Comparison of ENCODE assay signal across 11 cellular contexts in the genomic region with DNA sequence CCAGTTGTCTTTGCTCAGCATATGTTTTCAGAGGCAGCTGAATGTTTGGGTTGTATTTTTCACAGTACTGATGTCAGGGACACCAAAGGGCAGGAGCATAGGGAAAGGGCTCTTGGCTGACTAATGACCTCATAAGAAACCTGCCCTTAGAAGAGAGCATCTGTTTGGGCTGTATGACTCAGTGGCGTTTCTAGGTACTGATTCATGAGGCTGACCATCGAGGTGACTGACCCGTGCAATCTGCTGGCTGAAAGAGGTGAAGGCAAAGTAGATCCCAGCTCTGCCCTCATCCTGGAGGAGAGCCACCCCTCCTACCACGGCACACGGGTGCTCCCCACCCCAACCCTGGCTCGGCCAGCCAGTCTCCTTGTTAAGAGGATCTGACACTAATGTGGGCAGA. TPM values are rescaled to one million over a fixed set of nuclear protein-coding genes. Genes with fewer than 3 reads are reported as not detected.
A peak's percentile ranks its signal among the peaks of the same experiment; 100 is the strongest.
DNase-seq lines count a peak whose midpoint lies in the region; ATAC-seq and TF ChIP-seq lines count a peak whose summit lies in the region.
"Had no signal": no experiment of that assay in that cellular context is flagged by ENCODE, and none has a peak within 500 bp of the region (broad histone marks: within the 10 kb centered on the region; RNA-seq: fewer than 3 reads in every experiment).

No MANE protein-coding gene starts in this region.

- POLR2A ChIA-PET in HCT116 (lab: Charles Lee) = no interaction called here

- no peak for TF ChIP-seq EP300 in upper lobe of left lung (IDR thresholded peaks at IDR 0.05)

- H3K9me3 ChIP-seq in HCT116 (ENCODE audit: control insufficient read depth in 1 of 2, insufficient read depth in 1 of 2, low read depth in 1 of 2, low read length in 2 of 2) = no peaks in the 10 kb centered on the region
- no peaks in the 10 kb centered on the region for H3K9me3 ChIP-seq in ascending aorta
- no peaks in the 10 kb centered on the region for H3K9me3 ChIP-seq in upper lobe of left lung

- H4K20me1 ChIP-seq in HCT116 (ENCODE audit: insufficient read depth) (no peaks in the 10 kb centered on the region), GM23338 (replicated peaks; ENCODE audit: insufficient read depth) (no peaks in the 10 kb centered on the region; the same call in 1 of the 2 replicates)

- H3K27me3 Mint-ChIP-seq in GM23338 (ENCODE audit: insufficient read depth, low read depth, poor library complexity) = no peaks in the 10 kb centered on the region
- H3K27me3 Mint-ChIP-seq: progenitor cell of endocrine pancreas had no signal

- no peaks in the 10 kb centered on the region for H3F3A ChIP-seq in GM23338 (replicated peaks; ENCODE audit: low read depth)

- H3K79me2 ChIP-seq in HCT116 (ENCODE audit: insufficient read depth, low read length) (no peaks in the 10 kb centered on the region), GM23338 (replicated peaks; ENCODE audit: insufficient read depth) (peaks cover 6% of the 10 kb centered on the region)

- no peaks in the 10 kb centered on the region for H3K36me3 Mint-ChIP-seq in GM23338 (ENCODE audit: low read depth)

- peaks cover 13% of the 10 kb centered on the region for H3K4me1 Mint-ChIP-seq in GM23338

- no peak overlapping the region for H3K27ac Mint-ChIP-seq in GM23338
- H3K27ac Mint-ChIP-seq: progenitor cell of endocrine pancreas had no signal

- peak; percentile 84 for ATAC-seq in HCT116
- ATAC-seq in upper lobe of left lung (ENCODE audit: low FRiP score in 2 of 2) = peak in 1 of 2 donors; percentile 70
- ATAC-seq in GM23338 = no peak

- H3K27ac ChIP-seq in HCT116 (ENCODE audit: low read depth, low read length) (no peak overlapping the region), ascending aorta (peak overlapping the region; percentile 81 to 91), upper lobe of left lung (peak overlapping the region; percentile 24 to 89 (median 50)), GM23338 (ENCODE audit: low read depth) (no peak overlapping the region)

- CTCF ChIA-PET in HCT116 (lab: Charles Lee) = no interaction called here

- H3K4me1 ChIP-seq in HCT116 (ENCODE audit: control insufficient read depth in 1 of 2, insufficient read depth in 2 of 2, low read length in 2 of 2) (peaks cover 0 to 31% of the 10 kb centered on the region in 2 experiments; a peak in 2 of 4 replicates), ascending aorta (peaks cover 14 to 60% of the 10 kb centered on the region in 2 donors), upper lobe of left lung (peaks cover 30 to 62% (median 55%) of the 10 kb centered on the region in 4 donors), GM23338 (ENCODE audit: insufficient read depth) (no peaks in the 10 kb centered on the region; the same call in 1 of the 2 replicates)

- H3K4me3 Mint-ChIP-seq in GM23338 = no peak overlapping the region

- BruUV-seq in HCT116 (replicated peaks; lab: Mats Ljungman, UMichigan) = no TSS peak

- peak overlapping the region; percentile 47 for H3K4me2 ChIP-seq in HCT116 (ENCODE audit: low read length)
- no peak overlapping the region for H3K4me2 ChIP-seq in GM23338

- TF ChIP-seq CTCF in HCT116 (IDR thresholded peaks at IDR 0.05 in 2 of 3, conservative IDR thresholded peaks at IDR 0.05 in 1 of 3; ENCODE audit: borderline replicate concordance in 1 of 3, insufficient read depth in 1 of 3, low read depth in 2 of 3, low read length in 2 of 3) = no peak
- no peak for TF ChIP-seq CTCF in ascending aorta (IDR thresholded peaks at IDR 0.05)
- no peak for TF ChIP-seq CTCF in kidney epithelial cell (IDR thresholded peaks at IDR 0.05; ENCODE audit: insufficient read depth, low read length, poor library complexity, severe bottlenecking)
- no peak for TF ChIP-seq CTCF in upper lobe of left lung (IDR thresholded peaks at IDR 0.05)
- TF ChIP-seq CTCF in GM23338 (conservative IDR thresholded peaks at IDR 0.05; ENCODE audit: low read depth in 2 of 2) = no peak

- no peak for TF ChIP-seq RAD21 in HCT116 (IDR thresholded peaks at IDR 0.05; ENCODE audit: low read depth)

- intact Hi-C loops in HCT116 (cut with micrococcal nuclease) = no loop called here
- intact Hi-C loops in ascending aorta (cut with DNase I) = loop anchor here (5.0 kb wide), 2 partner anchors 32 to 117 kb away; no protein-coding TSS in a partner anchor

- H3K4me3 ChIP-seq in HCT116 (replicated peaks in 1 of 2; ENCODE audit: low read depth in 1 of 2, low read length in 2 of 2) = no peak overlapping the region
- H3K4me3 ChIP-seq in ascending aorta = peak overlapping the region; percentile 25 to 77
- no peak overlapping the region for H3K4me3 ChIP-seq in kidney epithelial cell (ENCODE audit: low read depth, low read length)
- H3K4me3 ChIP-seq in upper lobe of left lung = no peak overlapping the region
- H3K4me3 ChIP-seq in GM23338 = no peak overlapping the region

- no peaks in the 10 kb centered on the region for H3K36me3 ChIP-seq in HCT116 (ENCODE audit: control insufficient read depth in 1 of 2, insufficient read depth in 2 of 2, low read length in 2 of 2)
- peaks cover 46 to 99% of the 10 kb centered on the region in 2 donors for H3K36me3 ChIP-seq in ascending aorta
- no peaks in the 10 kb centered on the region for H3K36me3 ChIP-seq in kidney epithelial cell (ENCODE audit: control insufficient read depth, insufficient read depth, low read length)
- H3K36me3 ChIP-seq in upper lobe of left lung = peaks cover 0 to 32% (median 0%) of the 10 kb centered on the region in 4 donors
- 0 out of 2 replicates have a peak, but pooled peaks cover 5% of the 10 kb centered on the region for H3K36me3 ChIP-seq in GM23338 (ENCODE audit: insufficient read depth)

- H3K27me3 ChIP-seq in HCT116 (ENCODE audit: insufficient read depth, low read length) (no peaks in the 10 kb centered on the region), ascending aorta (no peaks in the 10 kb centered on the region), kidney epithelial cell (ENCODE audit: control insufficient read depth, insufficient read depth, low read length) (no peaks in the 10 kb centered on the region), upper lobe of left lung (no peaks in the 10 kb centered on the region), GM23338 (ENCODE audit: insufficient read depth) (no peaks in the 10 kb centered on the region)

- TF ChIP-seq POLR2A in HCT116 (IDR thresholded peaks at IDR 0.05; ENCODE audit: borderline replicate concordance, extremely low read depth, insufficient read depth, insufficient read length) (no peak), upper lobe of left lung (IDR thresholded peaks at IDR 0.05) (no peak)

- WGBS in upper lobe of left lung, 2 donors = 64 to 68% methylated on average over 4 to 6 of the region's 6 CpGs

- H3K9me3 Mint-ChIP-seq in GM23338 = no peaks in the 10 kb centered on the region

- H2AFZ ChIP-seq in HCT116 (ENCODE audit: low read depth, low read length, poor library complexity, severe bottlenecking) (no peak overlapping the region), GM23338 (no peak overlapping the region)

- DNase-seq in HCT116 (ENCODE audit: low read depth, low spot score) (peak; percentile 47), ascending aorta (ENCODE audit: low spot score in 2 of 2) (peak; percentile 31 to 79), kidney epithelial cell (ENCODE audit: low read depth) (peak; percentile 97), upper lobe of left lung (peak in 1 of 2 donors; percentile 30), mesenteric fat pad (ENCODE audit: low spot score) (no peak), 8988T (no peak), GM23338 (ENCODE audit: low spot score) (no peak)
- DNase-seq: DMS53; NCI-H1417 treated with DMSO at 0.1 percent for 48 hours; NK-92 treated with Interleukin-12 subunit alpha and Interleukin-12 subunit beta, amount 100 ng/mL, for 24 hours had no signal

- H3K9ac ChIP-seq in HCT116 (ENCODE audit: low read length) = peak overlapping the region; percentile 5; the same call in 1 of the 2 replicates

- H3K9me2 ChIP-seq in HCT116 (ENCODE audit: insufficient read depth) = no peaks in the 10 kb centered on the region
- no peaks in the 10 kb centered on the region for H3K9me2 ChIP-seq in GM23338 (ENCODE audit: insufficient read depth)

- RAD21 ChIA-PET in HCT116 (lab: Charles Lee; ENCODE audit: low non-redundant PET in 1 of 2, low total read pairs in 2 of 2, uncharacterized antibody in 2 of 2, unreplicated experiment in 2 of 2) = no interaction called here

TF ChIP-seq in HCT116, 20 proteins besides CTCF, POLR2A, EP300 and RAD21 (continues in another document):
- TF ChIP-seq, protein P1, sequence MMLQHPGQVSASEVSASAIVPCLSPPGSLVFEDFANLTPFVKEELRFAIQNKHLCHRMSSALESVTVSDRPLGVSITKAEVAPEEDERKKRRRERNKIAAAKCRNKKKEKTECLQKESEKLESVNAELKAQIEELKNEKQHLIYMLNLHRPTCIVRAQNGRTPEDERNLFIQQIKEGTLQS (IDR thresholded peaks at IDR 0.05) = no peak
- no peak for TF ChIP-seq ZFX (IDR thresholded peaks at IDR 0.05)
- no peak for TF ChIP-seq TCF7L2 (IDR thresholded peaks at IDR 0.05; ENCODE audit: borderline replicate concordance, extremely low read depth, insufficient read depth, insufficient read length)
- no peak for TF ChIP-seq CBX3 (IDR thresholded peaks at IDR 0.05; ENCODE audit: low read depth)
- TF ChIP-seq EZH2 (IDR thresholded peaks at IDR 0.05) = no peak
- 0 out of 2 replicates have a peak, but pooled peaks have one; percentile 8 for TF ChIP-seq SP1 (IDR thresholded peaks at IDR 0.05; ENCODE audit: low read depth)
- TF ChIP-seq ZNF274 (IDR thresholded peaks at IDR 0.05; ENCODE audit: low read depth, low read length) = no peak
- TF ChIP-seq CEBPB (IDR thresholded peaks at IDR 0.05; ENCODE audit: low read depth) = no peak

TF ChIP-seq in GM23338, 12 proteins besides CTCF, POLR2A, EP300 and RAD21 (continues in another document):
- no peak for TF ChIP-seq EZH2 (IDR thresholded peaks at IDR 0.05; ENCODE audit: low read depth, unreplicated experiment)
- no peak for TF ChIP-seq CREB1 (CRISPR knock-in tag; IDR thresholded peaks at IDR 0.05; ENCODE audit: low read depth)
- TF ChIP-seq STAT1 (IDR thresholded peaks at IDR 0.05; ENCODE audit: unreplicated experiment) = no peak
- TF ChIP-seq ZNF114 (CRISPR knock-in tag; IDR thresholded peaks at IDR 0.05) = no peak
- no peak for TF ChIP-seq ZNF331 (CRISPR knock-in tag; IDR thresholded peaks at IDR 0.05; ENCODE audit: low read depth)

RNA-seq across cellular contexts. Expression of a gene that starts 8.3 kb away (rescaled TPM):
- 4.6 TPM for total RNA-seq in HCT116 (2021; ENCODE audit: unreplicated experiment)
- 2.5 and 4.6 TPM in 2 replicates for polyA plus RNA-seq in HCT116 (2012)
- total RNA-seq in ascending aorta = 634 TPM
- total RNA-seq in kidney epithelial cell = 221 and 264 TPM in 2 replicates
- total RNA-seq in upper lobe of left lung = 100 to 1,000 TPM in 4 of 6 donors, 10 to 100 TPM in 2; 47.4 to 269 (median 118) TPM
- total RNA-seq in mesenteric fat pad = 506 TPM
- total RNA-seq in GM23338 (2014; rRNA removed; shearing (Covaris generic)) = 23.5 and 35.3 TPM in 2 replicates
- polyA plus RNA-seq in GM23338 (2016; fragmentation: Nextera tagmentation; extraction: Ambion mirVana) = 21.4 and 21.8 TPM in 2 replicates

Comparison
In these comparisons a context has a peak if more than half of its experiments do, and no peak if none do; other contexts are left out.
1. DNase-seq: peak in HCT116 (single experiment), ascending aorta (2 of 2) and kidney epithelial cell (single experiment); none in mesenteric fat pad (single experiment), 8988T (single experiment) and GM23338 (single experiment).
2. H3K27ac ChIP-seq: peak in ascending aorta (2 of 2) and upper lobe of left lung (4 of 4); none in HCT116 (single experiment) and GM23338 (single experiment).
3. H3K4me3 ChIP-seq: peak in ascending aorta (2 of 2); none in HCT116 (0 of 2), kidney epithelial cell (single experiment), upper lobe of left lung (0 of 4) and GM23338 (single experiment).